In the genomic region with DNA sequence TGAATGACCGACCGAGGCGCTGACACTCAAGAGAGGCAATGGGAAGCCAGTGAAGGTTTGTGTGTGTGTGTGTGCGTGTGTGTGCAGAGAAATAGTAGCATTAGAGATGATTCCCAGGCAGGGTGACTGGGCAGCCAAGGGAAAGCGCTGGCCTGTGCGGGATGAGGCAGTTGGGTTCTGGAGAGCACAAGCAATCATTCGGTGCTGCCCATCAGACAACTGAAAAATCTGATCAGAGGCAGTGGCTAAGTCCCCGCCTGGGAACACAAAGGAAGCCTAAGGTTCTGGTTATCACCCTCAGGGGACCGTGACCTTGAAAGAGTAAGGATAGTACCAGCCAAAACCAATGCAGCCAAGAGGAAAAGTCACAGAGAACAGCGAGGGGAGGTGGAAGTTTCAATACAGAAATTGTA, we compare ENCODE assay signal across 1 cellular context.
TF ChIP-seq lines count a peak whose summit lies in the region.

No MANE protein-coding gene starts in this region.

TF ChIP-seq in endothelial cell of umbilical vein, 7 proteins besides CTCF, POLR2A, EP300 and RAD21 (continued from another document):
- TF ChIP-seq EZH2 (IDR thresholded peaks at IDR 0.05; ENCODE audit: borderline replicate concordance, low read depth, low read length, severe bottlenecking) = no peak
- no peak for TF ChIP-seq MYC (IDR thresholded peaks at IDR 0.05; ENCODE audit: low read depth, low read length)
- TF ChIP-seq POLR2AphosphoS5 (IDR thresholded peaks at IDR 0.05; ENCODE audit: insufficient read depth, low read depth, low read length) = no peak
